In genomic region chr17:9291912-9292562, GRCh38 we compare ENCODE assay signal across 9 cellular contexts.
DNase-seq lines count a peak whose midpoint lies in the region; ATAC-seq and TF ChIP-seq lines count a peak whose summit lies in the region.
"Had no signal": no experiment of that assay in that cellular context is flagged by ENCODE, and none has a peak within 500 bp of the region (broad histone marks: within the 10 kb centered on the region; RNA-seq: fewer than 3 reads in every experiment).

No MANE protein-coding gene starts in this region.

- DNase-seq in COLO829 (ENCODE audit: low spot score): peak; percentile 33
- peak; percentile 8 for DNase-seq in HT1080 (ENCODE audit: low read depth)
- DNase-seq in activated CD4-positive, alpha-beta T cell treated with anti-CD3 and anti-CD28 coated beads, Interleukin-2, amount 50 U/mL, for 24 hours (ENCODE audit: low read depth in 1 of 2, low spot score in 1 of 2): peak; percentile 8 to 25
- DNase-seq in esophagus muscularis mucosa (ENCODE audit: extremely low spot score): no peak
- no peak for DNase-seq in natural killer cell treated with Interleukin-12 subunit alpha and Interleukin-12 subunit beta and Interleukin-15 and Interleukin-18, amount 100 ng/mL, for 72 hours (ENCODE audit: low spot score)
- peak; percentile 69 to 77 for DNase-seq in uterus

- H3K36me3 ChIP-seq in esophagus muscularis mucosa: no peaks in the 10 kb centered on the region
- no peaks in the 10 kb centered on the region for H3K36me3 ChIP-seq in uterus

- no peak for TF ChIP-seq EP300 in esophagus muscularis mucosa (IDR thresholded peaks at IDR 0.05)

- H3K4me3 Mint-ChIP-seq in natural killer cell treated with Interleukin-12 subunit alpha and Interleukin-12 subunit beta and Interleukin-15 and Interleukin-18, amount 100 ng/mL, for 72 hours: no peak overlapping the region

- H3K27me3 ChIP-seq in esophagus muscularis mucosa: no peaks in the 10 kb centered on the region
- no peaks in the 10 kb centered on the region for H3K27me3 ChIP-seq in uterus

- H3K4me1 ChIP-seq in esophagus muscularis mucosa (peaks cover 11 to 51% (median 47%) of the 10 kb centered on the region in 4 donors), uterus (peaks cover 0 to 7% of the 10 kb centered on the region in 2 donors)

- intact Hi-C loops in esophagus muscularis mucosa (cut with DNase I) (loop anchor here (5.0 to 10.0 kb wide), 2 partner anchors 233 to 290 kb away; no protein-coding TSS in a partner anchor), uterus (cut with DNase I; ENCODE audit: low total_unique reads) (no loop called here)

- H3K27ac Mint-ChIP-seq in natural killer cell treated with Interleukin-12 subunit alpha and Interleukin-12 subunit beta and Interleukin-15 and Interleukin-18, amount 100 ng/mL, for 72 hours: peak overlapping the region in 1 of 2 donors; percentile 20

- peaks cover 30% of the 10 kb centered on the region in 2 donors for H3K4me1 Mint-ChIP-seq in natural killer cell treated with Interleukin-12 subunit alpha and Interleukin-12 subunit beta and Interleukin-15 and Interleukin-18, amount 100 ng/mL, for 72 hours (ENCODE audit: low read depth in 2 of 2)

- H3K27ac ChIP-seq in esophagus muscularis mucosa (replicated peaks in 1 of 4) (peak overlapping the region; percentile 76 to 80 (median 78)), uterus (peak overlapping the region; percentile 75 to 78)
- H3K27ac ChIP-seq: HL-60 had no signal

- peak; percentile 43 to 69 for ATAC-seq in natural killer cell treated with Interleukin-12 subunit alpha and Interleukin-12 subunit beta and Interleukin-15 and Interleukin-18, amount 100 ng/mL, for 72 hours
- ATAC-seq in HG03439 (IDR thresholded peaks at IDR 0.05; ENCODE audit: unreplicated experiment) (no peak), GM21825 (IDR thresholded peaks at IDR 0.05; ENCODE audit: unreplicated experiment) (no peak)

- TF ChIP-seq CTCF in esophagus muscularis mucosa (IDR thresholded peaks at IDR 0.05): peak; percentile 82 to 88 (median 87)
- peak; percentile 66 to 79 (median 72) for TF ChIP-seq CTCF in uterus (IDR thresholded peaks at IDR 0.05)

- no peaks in the 10 kb centered on the region for H3K36me3 Mint-ChIP-seq in natural killer cell treated with Interleukin-12 subunit alpha and Interleukin-12 subunit beta and Interleukin-15 and Interleukin-18, amount 100 ng/mL, for 72 hours

- no peaks in the 10 kb centered on the region for H3K9me3 Mint-ChIP-seq in natural killer cell treated with Interleukin-12 subunit alpha and Interleukin-12 subunit beta and Interleukin-15 and Interleukin-18, amount 100 ng/mL, for 72 hours

- H3K4me3 ChIP-seq in esophagus muscularis mucosa (no peak overlapping the region), uterus (no peak overlapping the region)

- WGBS in esophagus muscularis mucosa: 28% methylated on average over 8 of the region's 8 CpGs

- H3K9me3 ChIP-seq in esophagus muscularis mucosa: no peaks in the 10 kb centered on the region
- no peaks in the 10 kb centered on the region for H3K9me3 ChIP-seq in uterus

- TF ChIP-seq POLR2A in esophagus muscularis mucosa (IDR thresholded peaks at IDR 0.05; ENCODE audit: low read depth): no peak
- TF ChIP-seq POLR2A in uterus (IDR thresholded peaks at IDR 0.05): no peak

- no peaks in the 10 kb centered on the region for H3K27me3 Mint-ChIP-seq in natural killer cell treated with Interleukin-12 subunit alpha and Interleukin-12 subunit beta and Interleukin-15 and Interleukin-18, amount 100 ng/mL, for 72 hours

Comparison
In these comparisons a context has a peak if more than half of its experiments do, and no peak if none do; other contexts are left out.
1. DNase-seq: peak in COLO829 (single experiment), HT1080 (single experiment), activated CD4-positive, alpha-beta T cell treated with anti-CD3 and anti-CD28 coated beads, Interleukin-2, amount 50 U/mL, for 24 hours (2 of 2) and uterus (2 of 2); none in esophagus muscularis mucosa (single experiment) and natural killer cell treated with Interleukin-12 subunit alpha and Interleukin-12 subunit beta and Interleukin-15 and Interleukin-18, amount 100 ng/mL, for 72 hours (single experiment).
2. ATAC-seq: peak in natural killer cell treated with Interleukin-12 subunit alpha and Interleukin-12 subunit beta and Interleukin-15 and Interleukin-18, amount 100 ng/mL, for 72 hours (2 of 2); none in HG03439 (single experiment) and GM21825 (single experiment).